Comparison of ENCODE assay signal across 21 cellular contexts in the genomic region with DNA sequence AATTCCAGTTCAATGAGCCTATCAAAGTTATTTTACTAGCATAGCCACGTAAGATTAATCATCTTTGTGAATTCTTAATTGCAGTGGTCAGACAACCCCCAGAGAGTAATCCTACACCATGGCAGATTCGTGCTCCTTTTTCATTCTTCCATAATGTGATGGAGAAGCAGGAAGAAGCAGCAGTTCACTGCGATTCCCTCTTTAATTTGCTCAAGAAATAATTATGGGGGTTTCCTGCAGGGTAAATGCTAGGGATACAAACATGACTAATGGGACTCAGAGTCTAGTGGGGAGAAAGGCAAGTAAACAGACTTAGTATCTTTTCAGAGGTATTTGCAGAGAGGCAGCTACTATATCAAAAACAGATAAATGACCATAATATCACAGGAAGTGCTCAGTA.
"Had no signal": no experiment of that assay in that cellular context is flagged by ENCODE, and none has a peak within 500 bp of the region (broad histone marks: within the 10 kb centered on the region; RNA-seq: fewer than 3 reads in every experiment).

No MANE protein-coding gene starts in this region.

- ATAC-seq: activated naive CD4-positive, alpha-beta T cell treated with anti-CD3 and anti-CD28 coated beads, Interleukin-2, amount 50 U/mL, for 72 hours; activated T-helper 17 cell treated with anti-CD3 and anti-CD28 coated beads, Interleukin-2, amount 50 U/mL, for 72 hours; naive thymus-derived CD4-positive, alpha-beta T cell; sciatic nerve; stimulated activated effector memory CD8-positive, alpha-beta T cell treated with anti-CD3 and anti-CD28 coated beads, Interleukin-12 subunit alpha, Interleukin-12 subunit beta, amount 100 ng/mL, for 72 hours had no signal

- H3K4me1 ChIP-seq: ascending aorta, left ventricle myocardium inferior, neural progenitor cell, stomach had no signal

- H3K36me3 Mint-ChIP-seq: activated naive CD4-positive, alpha-beta T cell treated with anti-CD3 and anti-CD28 coated beads, Interleukin-2, amount 50 U/mL, for 72 hours; immature natural killer cell; naive thymus-derived CD4-positive, alpha-beta T cell; neural progenitor cell; stimulated activated effector memory CD8-positive, alpha-beta T cell treated with anti-CD3 and anti-CD28 coated beads, Interleukin-12 subunit alpha, Interleukin-12 subunit beta, amount 100 ng/mL, for 72 hours had no signal

- H3K27ac Mint-ChIP-seq: activated naive CD4-positive, alpha-beta T cell treated with anti-CD3 and anti-CD28 coated beads, Interleukin-2, amount 50 U/mL, for 72 hours; activated T-cell treated with anti-CD3 and anti-CD28 coated beads, Interleukin-2, amount 50 U/mL, for 24 hours; activated T-helper 17 cell treated with anti-CD3 and anti-CD28 coated beads, Interleukin-2, amount 50 U/mL, for 72 hours; immature natural killer cell; naive thymus-derived CD4-positive, alpha-beta T cell; neural progenitor cell; stimulated activated effector memory CD8-positive, alpha-beta T cell treated with anti-CD3 and anti-CD28 coated beads, Interleukin-12 subunit alpha, Interleukin-12 subunit beta, amount 100 ng/mL, for 72 hours had no signal

- H3K9me3 ChIP-seq: ascending aorta, left ventricle myocardium inferior, stomach, vagina had no signal

- H3K4me3 Mint-ChIP-seq: activated T-cell treated with anti-CD3 and anti-CD28 coated beads, Interleukin-2, amount 50 U/mL, for 24 hours; activated T-helper 17 cell treated with anti-CD3 and anti-CD28 coated beads, Interleukin-2, amount 50 U/mL, for 72 hours; immature natural killer cell; naive thymus-derived CD4-positive, alpha-beta T cell; neural progenitor cell; stimulated activated effector memory CD8-positive, alpha-beta T cell treated with anti-CD3 and anti-CD28 coated beads, Interleukin-12 subunit alpha, Interleukin-12 subunit beta, amount 100 ng/mL, for 72 hours had no signal

- DNase-seq: activated CD8-positive, alpha-beta memory T cell treated with anti-CD3 and anti-CD28 coated beads for 24 hours; activated CD8-positive, alpha-beta memory T cell treated with anti-CD3 and anti-CD28 coated beads, Interleukin-2, amount 50 U/mL, for 4 hours; activated T-cell treated with anti-CD3 and anti-CD28 coated beads, Interleukin-2, amount 50 U/mL, for 24 hours; brain microvascular endothelial cell; caudate nucleus; dermis blood vessel endothelial cell; effector CD8-positive, alpha-beta T cell; foreskin melanocyte; immature natural killer cell; left ventricle myocardium inferior; naive thymus-derived CD4-positive, alpha-beta T cell; stimulated activated CD4-positive, alpha-beta T cell treated with anti-CD3 and anti-CD28 coated beads, Interleukin-2, amount 100 ng/mL, for 24 hours; stomach; trophoblast cell had no signal

- H3K27me3 ChIP-seq: ascending aorta, brain microvascular endothelial cell, neural progenitor cell, vagina had no signal

- H3K4me1 Mint-ChIP-seq: activated T-helper 17 cell treated with anti-CD3 and anti-CD28 coated beads, Interleukin-2, amount 50 U/mL, for 72 hours; immature natural killer cell; naive thymus-derived CD4-positive, alpha-beta T cell; stimulated activated effector memory CD8-positive, alpha-beta T cell treated with anti-CD3 and anti-CD28 coated beads, Interleukin-12 subunit alpha, Interleukin-12 subunit beta, amount 100 ng/mL, for 72 hours had no signal

- H3K27ac ChIP-seq: ascending aorta, brain microvascular endothelial cell, left ventricle myocardium inferior, neural progenitor cell, stomach, vagina had no signal

- H3K4me2 ChIP-seq: neural progenitor cell had no signal

- H2AFZ ChIP-seq: neural progenitor cell had no signal

- H3K36me3 ChIP-seq: ascending aorta, brain microvascular endothelial cell, left ventricle myocardium inferior, neural progenitor cell, stomach, vagina had no signal

- H3K4me3 ChIP-seq: ascending aorta, left ventricle myocardium inferior, neural progenitor cell, stomach, vagina had no signal

- H3K9me3 Mint-ChIP-seq: activated T-cell treated with anti-CD3 and anti-CD28 coated beads, Interleukin-2, amount 50 U/mL, for 24 hours; activated T-helper 17 cell treated with anti-CD3 and anti-CD28 coated beads, Interleukin-2, amount 50 U/mL, for 72 hours; immature natural killer cell; naive thymus-derived CD4-positive, alpha-beta T cell; neural progenitor cell; stimulated activated effector memory CD8-positive, alpha-beta T cell treated with anti-CD3 and anti-CD28 coated beads, Interleukin-12 subunit alpha, Interleukin-12 subunit beta, amount 100 ng/mL, for 72 hours had no signal
